18 cellular contexts compared by ENCODE assay signal in the genomic region with DNA sequence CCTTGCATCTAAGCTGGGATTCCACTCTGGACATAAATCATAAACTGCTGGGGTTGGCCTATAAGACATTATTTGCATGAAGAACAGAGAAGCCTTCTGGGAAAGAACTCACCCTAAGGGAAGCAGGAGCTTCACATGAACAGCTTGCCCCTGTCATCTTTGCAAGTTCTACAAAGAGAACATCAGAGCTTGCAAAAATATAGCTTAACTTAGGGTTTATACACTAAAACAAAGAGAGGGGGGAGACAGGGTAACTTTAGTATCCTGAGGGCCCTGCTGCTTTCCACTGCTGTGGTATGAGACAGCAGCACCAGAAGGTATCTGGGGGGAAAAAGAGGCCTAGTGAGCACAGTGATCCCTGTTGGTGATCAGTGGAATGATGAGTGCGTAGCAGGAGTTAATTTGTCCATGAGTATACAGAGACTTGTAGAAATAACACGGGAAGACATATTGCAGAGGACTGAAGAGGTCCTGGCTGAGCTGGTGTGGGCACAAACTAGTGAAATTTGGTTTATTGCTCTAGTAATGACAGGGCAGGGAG.
DNase-seq lines count a peak whose midpoint lies in the region; ATAC-seq, FAIRE-seq and TF ChIP-seq lines count a peak whose summit lies in the region.
"Had no signal": no experiment of that assay in that cellular context is flagged by ENCODE, and none has a peak within 500 bp of the region (broad histone marks: within the 10 kb centered on the region; RNA-seq: fewer than 3 reads in every experiment).

No MANE protein-coding gene starts in this region.

- FAIRE-seq in HepG2 (lab: Jason Lieb, UNC) (no peak), K562 (lab: Jason Lieb, UNC) (no peak)

- H3K36me3 Mint-ChIP-seq in stimulated activated naive B cell treated with anti-CD40 and anti-IgM and Interleukin-4, amounts not matched to agents 10 μg/mL and 1 μg/mL and 100 μg/mL, for 72 hours: no peaks in the 10 kb centered on the region
- H3K36me3 Mint-ChIP-seq: activated CD4-positive, alpha-beta memory T cell treated with anti-CD3 and anti-CD28 coated beads for 36 hours; naive B cell had no signal

- no TSS peak for BruUV-seq in HepG2 (replicated peaks; lab: Mats Ljungman, UMichigan)
- no TSS peak for BruUV-seq in K562 (replicated peaks; lab: Mats Ljungman, UMichigan)

- H3K4me3 Mint-ChIP-seq in stimulated activated naive B cell treated with anti-CD40 and anti-IgM and Interleukin-4, amounts not matched to agents 10 μg/mL and 1 μg/mL and 100 μg/mL, for 72 hours: no peak overlapping the region
- H3K4me3 Mint-ChIP-seq: activated CD4-positive, alpha-beta memory T cell treated with anti-CD3 and anti-CD28 coated beads for 36 hours; naive B cell had no signal

- H3K27ac ChIP-seq in HepG2 (ENCODE audit: extremely low read length, insufficient read depth, low read length) (no peak overlapping the region), right lobe of liver (no peak overlapping the region), K562 (ENCODE audit: extremely low read depth, low read depth, low read length) (no peak overlapping the region)

- CTCF ChIA-PET in HepG2 (lab: Yijun Ruan, JAX; ENCODE audit: low intra/inter-chr PET ratio, low total read pairs) (no interaction called here), K562 (lab: Yijun Ruan, JAX; ENCODE audit: low intra/inter-chr PET ratio) (no interaction called here)

- H3K4me1 ChIP-seq in HepG2 (ENCODE audit: insufficient read depth, low read length) (no peaks in the 10 kb centered on the region), right lobe of liver (no peaks in the 10 kb centered on the region), K562 (replicated peaks in 1 of 2; ENCODE audit: control insufficient read depth in 2 of 2, insufficient read depth in 2 of 2, low read length in 2 of 2) (no peaks in the 10 kb centered on the region)

- in situ Hi-C loops in HepG2 (cut with HindIII; ENCODE audit: extremely low pct_ligation_motif_present, low pct_unique_long_range_greater_than_20kb) (no loop called here), K562 (cut with MboI) (no loop called here)

- intact Hi-C loops in HepG2 (cut with micrococcal nuclease; ENCODE audit: unreplicated experiment): no loop called here
- intact Hi-C loops in right lobe of liver (cut with DNase I): no loop called here
- intact Hi-C loops in K562 (cut with micrococcal nuclease): no loop called here

- POLR2A ChIA-PET in HepG2 (lab: Yijun Ruan, JAX) (no interaction called here), K562 (lab: Yijun Ruan, JAX) (no interaction called here)

- TF ChIP-seq RAD21 in HepG2 (CRISPR knock-in tag; IDR thresholded peaks at IDR 0.05): no peak
- no peak for TF ChIP-seq RAD21 in K562 (CRISPR knock-in tag; conservative IDR thresholded peaks at IDR 0.05 in 1 of 2, IDR thresholded peaks at IDR 0.05 in 1 of 2)

- no peak for TF ChIP-seq CTCF in HepG2 (CRISPR knock-in tag; IDR thresholded peaks at IDR 0.05)
- TF ChIP-seq CTCF in right lobe of liver (IDR thresholded peaks at IDR 0.05): no peak
- TF ChIP-seq CTCF in K562 (IDR thresholded peaks at IDR 0.05 in 2 of 3, conservative IDR thresholded peaks at IDR 0.05 in 1 of 3; ENCODE audit: insufficient read depth in 2 of 3, low read depth in 1 of 3, low read length in 3 of 3): no peak

- TF ChIP-seq POLR2A in HepG2 (IDR thresholded peaks at IDR 0.05; ENCODE audit: insufficient read depth in 1 of 2, low read depth in 2 of 2, low read length in 2 of 2) (peak in 1 of 2 experiments; percentile 52; a peak in 2 of 4 replicates), right lobe of liver (IDR thresholded peaks at IDR 0.05) (no peak), K562 (conservative IDR thresholded peaks at IDR 0.05) (peak; percentile 85)

- H3K27me3 ChIP-seq in HepG2 (ENCODE audit: control insufficient read depth in 1 of 2, insufficient read depth in 2 of 2, low read length in 2 of 2) (peaks cover 0 to 1% of the 10 kb centered on the region in 2 experiments; a peak in 1 of 5 replicates), right lobe of liver (no peaks in the 10 kb centered on the region), K562 (ENCODE audit: control insufficient read depth in 2 of 2, insufficient read depth in 2 of 2, low read length in 2 of 2) (peaks cover 0 to 5% of the 10 kb centered on the region in 2 experiments; a peak in 1 of 5 replicates)

- H3K9me3 Mint-ChIP-seq in stimulated activated naive B cell treated with anti-CD40 and anti-IgM and Interleukin-4, amounts not matched to agents 10 μg/mL and 1 μg/mL and 100 μg/mL, for 72 hours: no peaks in the 10 kb centered on the region
- H3K9me3 Mint-ChIP-seq: activated CD4-positive, alpha-beta memory T cell treated with anti-CD3 and anti-CD28 coated beads for 36 hours had no signal

- TF ChIP-seq EP300 in HepG2 (IDR thresholded peaks at IDR 0.05; ENCODE audit: low read depth in 2 of 2, low read length in 2 of 2) (no peak), HepG2 (CRISPR knock-in tag; IDR thresholded peaks at IDR 0.05; ENCODE audit: borderline replicate concordance) (no peak), K562 (IDR thresholded peaks at IDR 0.05; ENCODE audit: low read length) (no peak)

- H2AFZ ChIP-seq in HepG2 (ENCODE audit: low read length) (no peak overlapping the region), K562 (ENCODE audit: low read depth, low read length) (no peak overlapping the region)

- H3K27ac Mint-ChIP-seq in stimulated activated naive B cell treated with anti-CD40 and anti-IgM and Interleukin-4, amounts not matched to agents 10 μg/mL and 1 μg/mL and 100 μg/mL, for 72 hours: peak overlapping the region; percentile 32
- H3K27ac Mint-ChIP-seq: activated CD4-positive, alpha-beta memory T cell treated with anti-CD3 and anti-CD28 coated beads for 36 hours; naive B cell had no signal

- H3K9ac ChIP-seq in HepG2 (ENCODE audit: insufficient read depth, low read depth, low read length) (no peak overlapping the region), K562 (ENCODE audit: insufficient read depth in 1 of 2, low read depth in 2 of 2, low read length in 2 of 2) (no peak overlapping the region)

- H3K79me2 ChIP-seq in HepG2 (ENCODE audit: insufficient read depth, low read length) (no peaks in the 10 kb centered on the region), K562 (ENCODE audit: control insufficient read depth, insufficient read depth, low read length) (no peaks in the 10 kb centered on the region)

- ATAC-seq in HepG2 (peak; percentile 41; the same call in 2 of the 3 replicates), right lobe of liver (no peak), K562 (peak; percentile 80), GM21825 (IDR thresholded peaks at IDR 0.05; ENCODE audit: unreplicated experiment) (no peak)
- peak; percentile 79 to 85 for ATAC-seq in stimulated activated naive B cell treated with anti-CD40 and anti-IgM and Interleukin-4, amounts not matched to agents 10 μg/mL and 1 μg/mL and 100 μg/mL, for 72 hours (replicated peaks)
- ATAC-seq: esophagus mucosa had no signal

- H4K20me1 ChIP-seq in HepG2 (ENCODE audit: insufficient read depth, low read length) (no peaks in the 10 kb centered on the region), K562 (replicated peaks; ENCODE audit: control insufficient read depth, insufficient read depth, low read length) (no peaks in the 10 kb centered on the region)

- 6% methylated on average over 2 of the region's 2 CpGs for WGBS in HepG2 (ENCODE audit: low lambda C conversion rate)
- 83% methylated on average over 2 of the region's 2 CpGs for WGBS in right lobe of liver (ENCODE audit: insufficient coverage, low coverage, low lambda C conversion rate, missing lambda C conversion rate)
- WGBS in K562 (ENCODE audit: insufficient coverage, low coverage, missing lambda C conversion rate): 0% methylated on average over 2 of the region's 2 CpGs

- H3K4me2 ChIP-seq in HepG2 (ENCODE audit: low read depth, low read length) (no peak overlapping the region), K562 (ENCODE audit: insufficient read depth, low read length) (no peak overlapping the region)

- H3K4me3 ChIP-seq in HepG2 (replicated peaks in 1 of 3; ENCODE audit: insufficient read depth in 1 of 3, low read depth in 2 of 3, low read length in 3 of 3): no peak overlapping the region
- no peak overlapping the region for H3K4me3 ChIP-seq in right lobe of liver
- no peak overlapping the region for H3K4me3 ChIP-seq in K562

- DNase-seq in HepG2 (ENCODE audit: low spot score) (no peak), right lobe of liver (no peak), LHCN-M2 (ENCODE audit: low read depth) (peak; percentile 36), K562 (ENCODE audit: extremely low read depth in 1 of 4, low spot score in 3 of 4) (peak in 2 of 4 experiments; percentile 9), C1 segment of cervical spinal cord (lab: John Stamatoyannopoulos, UW) (no peak), SKM-1 (lab: John Stamatoyannopoulos, UW; ENCODE audit: unreplicated experiment) (no peak)
- DNase-seq in stimulated activated naive B cell treated with anti-CD40 and anti-IgM and Interleukin-4, amounts not matched to agents 10 μg/mL and 1 μg/mL and 100 μg/mL, for 72 hours: peak; percentile 20
- DNase-seq: activated CD4-positive, alpha-beta memory T cell treated with anti-CD3 and anti-CD28 coated beads for 36 hours; AML-193; DMS79 treated with DMSO at 0.1 percent for 48 hours; hippocampal formation; naive B cell; NCI-H1436 treated with DMSO at 0.1 percent for 48 hours; NCI-H524 treated with DMSO at 0.1 percent for 48 hours; substantia nigra; T-helper 9 cell had no signal

- H3K9me1 ChIP-seq in K562 (ENCODE audit: control insufficient read depth, insufficient read depth, low read length): no peaks in the 10 kb centered on the region

- H3K36me3 ChIP-seq in HepG2 (replicated peaks in 1 of 2; ENCODE audit: control insufficient read depth in 1 of 2, insufficient read depth in 2 of 2, low read length in 2 of 2) (no peaks in the 10 kb centered on the region), right lobe of liver (no peaks in the 10 kb centered on the region), K562 (ENCODE audit: control insufficient read depth, insufficient read depth, low read length) (no peaks in the 10 kb centered on the region)

- H3K27me3 Mint-ChIP-seq in stimulated activated naive B cell treated with anti-CD40 and anti-IgM and Interleukin-4, amounts not matched to agents 10 μg/mL and 1 μg/mL and 100 μg/mL, for 72 hours: peaks cover 0 to 9% of the 10 kb centered on the region in 2 donors

- peaks cover 0 to 2% of the 10 kb centered on the region in 2 donors for H3K4me1 Mint-ChIP-seq in stimulated activated naive B cell treated with anti-CD40 and anti-IgM and Interleukin-4, amounts not matched to agents 10 μg/mL and 1 μg/mL and 100 μg/mL, for 72 hours
- H3K4me1 Mint-ChIP-seq: naive B cell had no signal

- H3K9me3 ChIP-seq in HepG2 (ENCODE audit: low read length) (no peaks in the 10 kb centered on the region), right lobe of liver (no peaks in the 10 kb centered on the region), K562 (replicated peaks; ENCODE audit: control insufficient read depth, insufficient read depth, low read depth, low read length) (no peaks in the 10 kb centered on the region)

TF ChIP-seq in K562, 482 proteins besides CTCF, POLR2A, EP300 and RAD21 (continues in another document):
- TF ChIP-seq NELFE (IDR thresholded peaks at IDR 0.05; ENCODE audit: insufficient read depth, insufficient read length): no peak
- TF ChIP-seq TBP (optimal IDR thresholded peaks at IDR 0.05; ENCODE audit: low read depth, low read length): peak; percentile 94
- no peak for TF ChIP-seq CBX5 (IDR thresholded peaks at IDR 0.05; ENCODE audit: borderline replicate concordance, low read depth)

Comparison
In these comparisons a context has a peak if more than half of its experiments do, and no peak if none do; other contexts are left out.
1. ATAC-seq: peak in HepG2 (single experiment), K562 (single experiment) and stimulated activated naive B cell treated with anti-CD40 and anti-IgM and Interleukin-4, amounts not matched to agents 10 μg/mL and 1 μg/mL and 100 μg/mL, for 72 hours (2 of 2); none in right lobe of liver (0 of 4) and GM21825 (single experiment).
2. DNase-seq: peak in LHCN-M2 (single experiment) and stimulated activated naive B cell treated with anti-CD40 and anti-IgM and Interleukin-4, amounts not matched to agents 10 μg/mL and 1 μg/mL and 100 μg/mL, for 72 hours (single experiment); none in HepG2 (single experiment), right lobe of liver (0 of 3), C1 segment of cervical spinal cord (0 of 14) and SKM-1 (single experiment).